In genomic region chr13:113960276-113960948, GRCh38 we compare ENCODE assay signal across 18 cellular contexts. TPM values are rescaled to one million over a fixed set of nuclear protein-coding genes. Genes with fewer than 3 reads are reported as not detected.
DNase-seq lines count a peak whose midpoint lies in the region; ATAC-seq and TF ChIP-seq lines count a peak whose summit lies in the region.
"Had no signal": no experiment of that assay in that cellular context is flagged by ENCODE, and none has a peak within 500 bp of the region (broad histone marks: within the 10 kb centered on the region; RNA-seq: fewer than 3 reads in every experiment).

No MANE protein-coding gene starts in this region.

- H3K4me1 ChIP-seq in naive thymus-derived CD4-positive, alpha-beta T cell (ENCODE audit: control insufficient read depth in 2 of 2, insufficient read depth in 2 of 2, low read length in 2 of 2) = no peaks in the 10 kb centered on the region
- H3K4me1 ChIP-seq: BE2C had no signal

- peaks cover 21% of the 10 kb centered on the region for H3K27me3 Mint-ChIP-seq in endothelial cell (ENCODE audit: unreplicated experiment)
- no peaks in the 10 kb centered on the region for H3K27me3 Mint-ChIP-seq in naive thymus-derived CD4-positive, alpha-beta T cell
- H3K27me3 Mint-ChIP-seq: CD4-positive, alpha-beta T cell had no signal

- no peaks in the 10 kb centered on the region for H3K27me3 ChIP-seq in naive thymus-derived CD4-positive, alpha-beta T cell (ENCODE audit: control insufficient read depth in 2 of 2, insufficient read depth in 2 of 2, low read length in 2 of 2)
- H3K27me3 ChIP-seq: BE2C had no signal

- peaks cover 4% of the 10 kb centered on the region for H3K4me1 Mint-ChIP-seq in endothelial cell (ENCODE audit: unreplicated experiment)
- H3K4me1 Mint-ChIP-seq in naive thymus-derived CD4-positive, alpha-beta T cell = peaks cover 0 to 17% (median 3%) of the 10 kb centered on the region in 7 donors
- H3K4me1 Mint-ChIP-seq: H9 had no signal

- H3K36me3 Mint-ChIP-seq in endothelial cell (ENCODE audit: low read depth, unreplicated experiment) = peaks cover 46% of the 10 kb centered on the region
- peaks cover 7 to 45% (median 31%) of the 10 kb centered on the region in 5 donors for H3K36me3 Mint-ChIP-seq in naive thymus-derived CD4-positive, alpha-beta T cell

- H3K4me3 Mint-ChIP-seq in endothelial cell (ENCODE audit: unreplicated experiment) = peak overlapping the region; percentile 60
- H3K4me3 Mint-ChIP-seq in naive thymus-derived CD4-positive, alpha-beta T cell = no peak overlapping the region
- H3K4me3 Mint-ChIP-seq: CD4-positive, alpha-beta T cell; H9 had no signal

- H3K9me3 Mint-ChIP-seq in endothelial cell (ENCODE audit: unreplicated experiment) = peaks cover 9% of the 10 kb centered on the region
- peaks cover 0 to 20% (median 2%) of the 10 kb centered on the region in 11 donors for H3K9me3 Mint-ChIP-seq in naive thymus-derived CD4-positive, alpha-beta T cell
- H3K9me3 Mint-ChIP-seq: CD4-positive, alpha-beta T cell had no signal

- peaks cover 0 to 7% (median 0%) of the 10 kb centered on the region in 3 experiments for H3K9me3 ChIP-seq in naive thymus-derived CD4-positive, alpha-beta T cell (ENCODE audit: control insufficient read depth in 2 of 3, low read length in 3 of 3)
- H3K9me3 ChIP-seq: BE2C had no signal

- in situ Hi-C loops in KBM-7 (cut with MboI; ENCODE audit: low pct_unique_long_range_greater_than_20kb, low sequenced_read_pairs) = no loop called here

- ATAC-seq in left cardiac atrium (no peak), Right ventricle myocardium inferior (no peak)
- ATAC-seq in naive thymus-derived CD4-positive, alpha-beta T cell = no peak
- ATAC-seq: GM12878 had no signal

- no peak for TF ChIP-seq CTCF in endothelial cell (IDR thresholded peaks at IDR 0.05; ENCODE audit: unreplicated experiment)

- POLR2A ChIA-PET in naive thymus-derived CD4-positive, alpha-beta T cell (lab: Charles Lee) = no interaction called here

- peak; percentile 1 for DNase-seq in left cardiac atrium
- DNase-seq in Right ventricle myocardium inferior (ENCODE audit: missing footprints) = no peak
- no peak for DNase-seq in endothelial cell (ENCODE audit: low spot score)
- no peak for DNase-seq in naive thymus-derived CD4-positive, alpha-beta T cell
- no peak for DNase-seq in KBM-7
- DNase-seq in activated CD4-positive, alpha-beta T cell treated with anti-CD3 and anti-CD28 coated beads, Interleukin-2, amount 50 U/mL, for 1 hour = no peak
- DNase-seq in NCI-H748 (lab: John Stamatoyannopoulos, UW; ENCODE audit: unreplicated experiment) = no peak
- DNase-seq: BE2C; C1 segment of cervical spinal cord; CD4-positive, alpha-beta T cell; COR-L47; DMS 273 treated with DMSO at 0.1 percent for 48 hours; DMS53; DND-41; EL; H9 had no signal

- no peak overlapping the region for H3K27ac ChIP-seq in naive thymus-derived CD4-positive, alpha-beta T cell (ENCODE audit: low read depth, low read length)

- intact Hi-C loops in left cardiac atrium (cut with DNase I) = no loop called here
- intact Hi-C loops in Right ventricle myocardium inferior (cut with DNase I) = no loop called here
- intact Hi-C loops in naive thymus-derived CD4-positive, alpha-beta T cell (cut with micrococcal nuclease) = no loop called here

- H3K4me3 ChIP-seq in naive thymus-derived CD4-positive, alpha-beta T cell (ENCODE audit: low read length) = no peak overlapping the region
- H3K4me3 ChIP-seq: GM12878 had no signal

- CTCF ChIA-PET in naive thymus-derived CD4-positive, alpha-beta T cell (lab: Charles Lee) = no interaction called here

- H3K27ac Mint-ChIP-seq in endothelial cell (ENCODE audit: unreplicated experiment) = peak overlapping the region; percentile 68
- H3K27ac Mint-ChIP-seq in naive thymus-derived CD4-positive, alpha-beta T cell = peak overlapping the region in 5 of 9 donors; percentile 38 to 72 (median 48)
- H3K27ac Mint-ChIP-seq: CD4-positive, alpha-beta T cell; H9 had no signal

- peaks cover 0 to 28% (median 0%) of the 10 kb centered on the region in 3 experiments for H3K36me3 ChIP-seq in naive thymus-derived CD4-positive, alpha-beta T cell (ENCODE audit: control insufficient read depth in 2 of 3, insufficient read depth in 3 of 3, low read length in 3 of 3)
- H3K36me3 ChIP-seq: BE2C had no signal

RNA-seq across cellular contexts. Expression of gene C13orf46, which starts 13.5 kb away (rescaled TPM):
- total RNA-seq in left cardiac atrium (1 to 10 TPM in 1 of 2 donors, under 1 TPM in 1; 0.65 to 1.4 TPM), Right ventricle myocardium inferior (0.32 TPM), endothelial cell (ENCODE audit: unreplicated experiment) (1.5 TPM)
- total RNA-seq in naive thymus-derived CD4-positive, alpha-beta T cell = 10 to 100 TPM in 4 of 5 experiments, 1 to 10 TPM in 1; 8.0 to 27.0 (median 19.1) TPM
- 1 to 10 TPM; 1.3 to 1.4 TPM for polyA plus RNA-seq in naive thymus-derived CD4-positive, alpha-beta T cell
- total RNA-seq: G401 had no signal
